15 cellular contexts compared by ENCODE assay signal in the genomic region with DNA sequence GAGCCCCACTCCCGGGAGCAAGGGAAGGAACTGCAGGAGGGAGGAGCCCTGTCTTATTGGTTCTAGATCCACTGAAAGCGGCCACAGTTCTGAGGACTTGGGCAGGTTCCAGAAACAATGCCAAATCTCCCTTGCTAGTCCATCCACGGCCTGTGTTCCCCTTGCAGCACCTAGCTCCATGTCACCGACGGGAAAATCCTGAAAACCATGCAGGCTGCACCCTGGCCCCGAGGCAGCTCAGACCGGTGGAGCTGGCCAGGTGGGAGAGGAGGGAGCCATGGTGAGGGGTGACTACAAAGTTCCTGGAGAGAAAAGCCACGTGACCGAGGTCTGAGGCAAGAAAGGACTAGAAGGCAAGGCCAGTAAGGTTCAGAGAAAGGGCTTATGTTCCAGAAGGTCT. TPM values are rescaled to one million over a fixed set of nuclear protein-coding genes. Genes with fewer than 3 reads are reported as not detected.
DNase-seq lines count a peak whose midpoint lies in the region; ATAC-seq and TF ChIP-seq lines count a peak whose summit lies in the region.
"Had no signal": no experiment of that assay in that cellular context is flagged by ENCODE, and none has a peak within 500 bp of the region (broad histone marks: within the 10 kb centered on the region; RNA-seq: fewer than 3 reads in every experiment).

No MANE protein-coding gene starts in this region.

- no peak for ATAC-seq in right cardiac atrium
- ATAC-seq in left cardiac atrium: no peak
- ATAC-seq in foreskin keratinocyte: no peak
- ATAC-seq: activated CD8-positive, alpha-beta memory T cell treated with anti-CD3 and anti-CD28 coated beads, Interleukin-2, amount 10 ng/mL, durations not matched to agents 7 days and 5 days had no signal

- intact Hi-C loops in right cardiac atrium (cut with DNase I): no loop called here
- intact Hi-C loops in left cardiac atrium (cut with DNase I): loop anchor here in 1 of 2 donors (10.0 kb wide), 1 partner anchor 52 kb away; no protein-coding TSS in a partner anchor
- intact Hi-C loops in OCI-LY7 (cut with micrococcal nuclease; ENCODE audit: unreplicated experiment): no loop called here

- H2AFZ ChIP-seq in OCI-LY7 (ENCODE audit: low read length): no peak overlapping the region

- no peak for DNase-seq in right cardiac atrium
- DNase-seq in left cardiac atrium: no peak
- no peak for DNase-seq in foreskin keratinocyte
- no peak for DNase-seq in osteocyte (ENCODE audit: extremely low spot score, unreplicated experiment)
- DNase-seq in OCI-LY7 (ENCODE audit: low spot score): no peak
- DNase-seq in DMS79 treated with DMSO at 0.1 percent for 48 hours (lab: John Stamatoyannopoulos, UW): no peak
- no peak for DNase-seq in mesenteric fat pad (ENCODE audit: low spot score)
- DNase-seq in ecto neural progenitor cell (ENCODE audit: low spot score): no peak
- DNase-seq: activated CD8-positive, alpha-beta memory T cell treated with anti-CD3 and anti-CD28 coated beads, Interleukin-2, amount 10 ng/mL, durations not matched to agents 7 days and 5 days; activated naive CD4-positive, alpha-beta T cell treated with anti-CD3 and anti-CD28 coated beads, Interleukin-2, amount 50 U/mL, for 16 hours; NCI-H1930; NCI-H774 had no signal

- peaks cover 55% of the 10 kb centered on the region for H3K36me3 Mint-ChIP-seq in osteocyte (ENCODE audit: unreplicated experiment)
- H3K36me3 Mint-ChIP-seq: activated CD8-positive, alpha-beta memory T cell treated with anti-CD3 and anti-CD28 coated beads, Interleukin-2, amount 10 ng/mL, durations not matched to agents 7 days and 5 days had no signal

- H3K27ac ChIP-seq in right cardiac atrium (ENCODE audit: low read length): peak overlapping the region; percentile 37
- peak overlapping the region; percentile 90 for H3K27ac ChIP-seq in foreskin keratinocyte
- no peak overlapping the region for H3K27ac ChIP-seq in OCI-LY7 (ENCODE audit: low read depth, low read length, poor library complexity, severe bottlenecking)
- H3K27ac ChIP-seq: SK-N-MC, VCaP had no signal

- TF ChIP-seq CTCF in foreskin keratinocyte (conservative IDR thresholded peaks at IDR 0.05): no peak
- no peak for TF ChIP-seq CTCF in osteocyte (IDR thresholded peaks at IDR 0.05)
- no peak for TF ChIP-seq CTCF in OCI-LY7 (conservative IDR thresholded peaks at IDR 0.05; ENCODE audit: low read length)

- POLR2A ChIA-PET in OCI-LY7 (lab: Charles Lee): no interaction called here

- BruUV-seq in OCI-LY7 (replicated peaks; lab: Mats Ljungman, UMichigan): no TSS peak

- 71% methylated on average over 9 of the region's 9 CpGs for WGBS in right cardiac atrium

- peaks cover 71% of the 10 kb centered on the region for H3K4me1 Mint-ChIP-seq in osteocyte (ENCODE audit: unreplicated experiment)

- no peak overlapping the region for H3K4me3 Mint-ChIP-seq in osteocyte (ENCODE audit: unreplicated experiment)
- H3K4me3 Mint-ChIP-seq: activated CD8-positive, alpha-beta memory T cell treated with anti-CD3 and anti-CD28 coated beads, Interleukin-2, amount 10 ng/mL, durations not matched to agents 7 days and 5 days; nephron had no signal

- H3K27me3 ChIP-seq in right cardiac atrium (ENCODE audit: control insufficient read depth, insufficient read depth): no peaks in the 10 kb centered on the region
- H3K27me3 ChIP-seq in foreskin keratinocyte: no peaks in the 10 kb centered on the region

- H3K9me3 ChIP-seq in right cardiac atrium (ENCODE audit: control insufficient read depth, low read length): peaks cover under 1% of the 10 kb centered on the region
- no peaks in the 10 kb centered on the region for H3K9me3 ChIP-seq in OCI-LY7 (ENCODE audit: low read length)

- H3K79me2 ChIP-seq in OCI-LY7 (ENCODE audit: insufficient read depth, low read depth, low read length): no peaks in the 10 kb centered on the region

- H4K20me1 ChIP-seq in OCI-LY7 (ENCODE audit: insufficient read depth, low read length): no peaks in the 10 kb centered on the region

- H3K4me2 ChIP-seq in OCI-LY7 (ENCODE audit: low read length): no peak overlapping the region

- H3K9me2 ChIP-seq in OCI-LY7 (ENCODE audit: insufficient read depth, low read length): no peaks in the 10 kb centered on the region

- H3K36me3 ChIP-seq in OCI-LY7 (ENCODE audit: insufficient read depth, low read length): no peaks in the 10 kb centered on the region

- H3K4me3 ChIP-seq in right cardiac atrium (ENCODE audit: low read length) (no peak overlapping the region), OCI-LY7 (ENCODE audit: low read depth, low read length, poor library complexity, severe bottlenecking) (no peak overlapping the region)
- H3K4me3 ChIP-seq: SK-N-MC had no signal

- no peaks in the 10 kb centered on the region for H3K9me3 Mint-ChIP-seq in osteocyte (ENCODE audit: unreplicated experiment)
- H3K9me3 Mint-ChIP-seq: nephron had no signal

- CTCF ChIA-PET in OCI-LY7 (lab: Charles Lee; ENCODE audit: unreplicated experiment): no interaction called here

- peaks cover 11% of the 10 kb centered on the region for H3K4me1 ChIP-seq in right cardiac atrium (ENCODE audit: control insufficient read depth, insufficient read depth, low read length)
- peaks cover 38% of the 10 kb centered on the region for H3K4me1 ChIP-seq in foreskin keratinocyte
- no peaks in the 10 kb centered on the region for H3K4me1 ChIP-seq in OCI-LY7 (ENCODE audit: insufficient read depth, low read length, poor library complexity, severe bottlenecking)

- H3K27me3 Mint-ChIP-seq in osteocyte (ENCODE audit: unreplicated experiment): no peaks in the 10 kb centered on the region

- peak overlapping the region; percentile 50 for H3K27ac Mint-ChIP-seq in osteocyte (ENCODE audit: unreplicated experiment)
- H3K27ac Mint-ChIP-seq: activated CD8-positive, alpha-beta memory T cell treated with anti-CD3 and anti-CD28 coated beads, Interleukin-2, amount 10 ng/mL, durations not matched to agents 7 days and 5 days had no signal

RNA-seq across cellular contexts. Expression of a gene that starts 5.5 kb away (rescaled TPM):
- total RNA-seq in right cardiac atrium (10 to 100 TPM; 52.2 to 80.4 (median 65.3) TPM), left cardiac atrium (100 to 1,000 TPM in 1 of 2 donors, 10 to 100 TPM in 1; 95.4 to 122 TPM), foreskin keratinocyte (48.7 and 54.9 TPM in 2 replicates), osteocyte (102 and 112 TPM in 2 replicates), OCI-LY7 (2022) (17.0 and 21.6 TPM in 2 replicates), mesenteric fat pad (301 TPM)
- polyA plus RNA-seq in right cardiac atrium (64.9 TPM), foreskin keratinocyte (37.9 and 39.9 TPM in 2 replicates)
- total RNA-seq in OCI-LY7 (2014; rRNA removed; shearing (Covaris generic)): 19.2 and 20.1 TPM in 2 replicates
